ENCODE assay signal across 12 cellular contexts in the genomic region with DNA sequence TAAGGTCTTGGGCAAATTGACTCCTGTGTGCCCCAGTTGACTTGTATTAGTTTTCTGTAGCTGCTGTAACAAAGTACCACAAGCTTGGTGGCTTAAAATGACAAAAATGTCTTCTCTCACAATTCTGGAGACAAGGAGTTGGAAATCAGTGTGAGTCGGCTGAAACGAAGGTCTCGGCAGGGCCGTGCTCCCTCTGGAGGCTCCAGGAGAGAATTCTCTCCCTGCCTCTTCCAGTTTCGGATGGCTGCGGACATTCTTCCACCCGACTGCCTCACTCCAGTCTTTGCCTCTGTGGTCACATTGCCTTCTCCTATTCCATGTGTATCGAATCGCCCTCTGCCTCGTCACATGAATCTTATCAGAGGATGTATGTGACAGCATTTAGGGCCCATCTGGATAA.
DNase-seq lines count a peak whose midpoint lies in the region; TF ChIP-seq lines count a peak whose summit lies in the region.
"Had no signal": no experiment of that assay in that cellular context is flagged by ENCODE, and none has a peak within 500 bp of the region (broad histone marks: within the 10 kb centered on the region; RNA-seq: fewer than 3 reads in every experiment).

No MANE protein-coding gene starts in this region.

- peak; percentile 66 for TF ChIP-seq CTCF in WERI-Rb-1 (IDR thresholded peaks at IDR 0.05; ENCODE audit: low read depth, low read length)
- TF ChIP-seq CTCF in progenitor cell of endocrine pancreas (IDR thresholded peaks at IDR 0.05; ENCODE audit: unreplicated experiment): peak; percentile 46

- H3K4me1 Mint-ChIP-seq in progenitor cell of endocrine pancreas (ENCODE audit: low read depth): no peaks in the 10 kb centered on the region

- H3K4me3 ChIP-seq in WERI-Rb-1 (ENCODE audit: low read depth, low read length): no peak overlapping the region
- H3K4me3 ChIP-seq: stomach had no signal

- H3K36me3 ChIP-seq in WERI-Rb-1: no peaks in the 10 kb centered on the region
- H3K36me3 ChIP-seq: stomach had no signal

- peaks cover 56% of the 10 kb centered on the region for H3K27me3 Mint-ChIP-seq in progenitor cell of endocrine pancreas

- no peaks in the 10 kb centered on the region for H3K36me3 Mint-ChIP-seq in progenitor cell of endocrine pancreas (ENCODE audit: insufficient read depth)

- H3K9me3 ChIP-seq in WERI-Rb-1 (ENCODE audit: severe bottlenecking): no peaks in the 10 kb centered on the region

- no peaks in the 10 kb centered on the region for H3K27me3 ChIP-seq in WERI-Rb-1 (ENCODE audit: insufficient read depth, low read depth, severe bottlenecking)

- peak; percentile 0 for DNase-seq in GM04504 (ENCODE audit: low read depth)
- peak; percentile 47 for DNase-seq in WERI-Rb-1
- peak; percentile 20 for DNase-seq in glomerular visceral epithelial cell (ENCODE audit: extremely low spot score)
- no peak for DNase-seq in progenitor cell of endocrine pancreas (ENCODE audit: low spot score, unreplicated experiment)
- no peak for DNase-seq in MV-4-11 (lab: John Stamatoyannopoulos, UW)
- no peak for DNase-seq in NCI-H1105 treated with DMSO at 0.1 percent for 48 hours (lab: John Stamatoyannopoulos, UW)
- no peak for DNase-seq in SKM-1 (lab: John Stamatoyannopoulos, UW; ENCODE audit: unreplicated experiment)
- DNase-seq in NCI-H146 treated with DMSO at 0.1 percent for 48 hours (lab: John Stamatoyannopoulos, UW; ENCODE audit: unreplicated experiment): no peak
- DNase-seq: Kasumi-1, NCI-H69, stomach, T-helper 2 cell had no signal

- H3K4me3 Mint-ChIP-seq in progenitor cell of endocrine pancreas (ENCODE audit: low read depth): no peak overlapping the region

- H3K9me3 Mint-ChIP-seq in progenitor cell of endocrine pancreas (ENCODE audit: low read depth): no peaks in the 10 kb centered on the region

- H3K27ac Mint-ChIP-seq in progenitor cell of endocrine pancreas: no peak overlapping the region

- H3K27ac ChIP-seq in WERI-Rb-1: no peak overlapping the region
- H3K27ac ChIP-seq: stomach had no signal

Comparison
In these comparisons a context has a peak if more than half of its experiments do, and no peak if none do; other contexts are left out.
1. DNase-seq: peak in GM04504 (single experiment), WERI-Rb-1 (single experiment) and glomerular visceral epithelial cell (single experiment); none in progenitor cell of endocrine pancreas (single experiment), MV-4-11 (single experiment), NCI-H1105 treated with DMSO at 0.1 percent for 48 hours (single experiment), SKM-1 (single experiment) and NCI-H146 treated with DMSO at 0.1 percent for 48 hours (single experiment).